1 cellular context compared by ENCODE assay signal in the genomic region with DNA sequence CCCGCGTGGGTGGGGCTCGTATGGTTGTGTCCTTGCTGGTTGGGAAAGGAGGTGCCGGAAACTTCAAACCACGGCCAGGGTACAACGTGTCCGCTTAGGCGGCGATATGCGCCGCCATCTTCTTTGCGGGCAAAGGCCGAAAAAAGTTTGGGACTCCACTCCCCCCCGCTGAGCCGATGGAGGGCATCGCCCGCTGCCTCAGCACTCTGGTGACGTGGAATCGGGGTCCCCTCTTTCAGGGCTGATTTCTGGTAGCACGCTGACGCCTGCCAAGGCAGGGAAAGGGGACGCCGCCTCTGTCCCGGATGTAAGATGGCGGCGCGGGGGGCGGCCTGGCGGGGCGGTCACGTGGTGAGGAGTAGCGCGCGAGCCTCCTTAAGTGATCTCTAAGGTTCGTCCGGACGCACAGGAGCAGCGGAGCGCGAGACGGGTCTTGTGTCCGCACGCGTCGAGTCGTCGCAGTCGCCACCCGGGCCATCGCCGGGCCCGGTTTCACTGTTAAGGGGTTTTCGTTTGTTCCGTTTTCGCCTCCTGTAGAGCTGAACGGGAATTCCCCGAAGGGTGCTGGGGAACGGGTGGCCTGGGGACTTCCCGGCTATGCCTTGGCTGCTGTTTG.
TF ChIP-seq lines count a peak whose summit lies in the region.

No MANE protein-coding gene starts in this region.

TF ChIP-seq in HepG2, 621 proteins besides CTCF, POLR2A, EP300 and RAD21 (continued from another document and continues in another):
- TF ChIP-seq, protein P1, sequence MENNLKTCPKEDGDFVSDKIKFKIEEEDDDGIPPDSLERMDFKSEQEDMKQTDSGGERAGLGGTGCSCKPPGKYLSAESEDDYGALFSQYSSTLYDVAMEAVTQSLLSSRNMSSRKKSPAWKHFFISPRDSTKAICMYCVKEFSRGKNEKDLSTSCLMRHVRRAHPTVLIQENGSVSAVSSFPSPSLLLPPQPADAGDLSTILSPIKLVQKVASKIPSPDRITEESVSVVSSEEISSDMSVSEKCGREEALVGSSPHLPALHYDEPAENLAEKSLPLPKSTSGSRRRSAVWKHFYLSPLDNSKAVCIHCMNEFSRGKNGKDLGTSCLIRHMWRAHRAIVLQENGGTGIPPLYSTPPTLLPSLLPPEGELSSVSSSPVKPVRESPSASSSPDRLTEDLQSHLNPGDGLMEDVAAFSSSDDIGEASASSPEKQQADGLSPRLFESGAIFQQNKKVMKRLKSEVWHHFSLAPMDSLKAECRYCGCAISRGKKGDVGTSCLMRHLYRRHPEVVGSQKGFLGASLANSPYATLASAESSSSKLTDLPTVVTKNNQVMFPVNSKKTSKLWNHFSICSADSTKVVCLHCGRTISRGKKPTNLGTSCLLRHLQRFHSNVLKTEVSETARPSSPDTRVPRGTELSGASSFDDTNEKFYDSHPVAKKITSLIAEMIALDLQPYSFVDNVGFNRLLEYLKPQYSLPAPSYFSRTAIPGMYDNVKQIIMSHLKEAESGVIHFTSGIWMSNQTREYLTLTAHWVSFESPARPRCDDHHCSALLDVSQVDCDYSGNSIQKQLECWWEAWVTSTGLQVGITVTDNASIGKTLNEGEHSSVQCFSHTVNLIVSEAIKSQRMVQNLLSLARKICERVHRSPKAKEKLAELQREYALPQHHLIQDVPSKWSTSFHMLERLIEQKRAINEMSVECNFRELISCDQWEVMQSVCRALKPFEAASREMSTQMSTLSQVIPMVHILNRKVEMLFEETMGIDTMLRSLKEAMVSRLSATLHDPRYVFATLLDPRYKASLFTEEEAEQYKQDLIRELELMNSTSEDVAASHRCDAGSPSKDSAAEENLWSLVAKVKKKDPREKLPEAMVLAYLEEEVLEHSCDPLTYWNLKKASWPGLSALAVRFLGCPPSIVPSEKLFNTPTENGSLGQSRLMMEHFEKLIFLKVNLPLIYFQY (CRISPR knock-in tag; IDR thresholded peaks at IDR 0.05; ENCODE audit: borderline replicate concordance) = 0 out of 2 replicates have a peak, but pooled peaks have one; percentile 10
- TF ChIP-seq RFXANK (CRISPR knock-in tag; IDR thresholded peaks at IDR 0.05) = no peak
- TF ChIP-seq ZNF782 (CRISPR knock-in tag; IDR thresholded peaks at IDR 0.05; ENCODE audit: borderline replicate concordance) = peak; percentile 19; the same call in 1 of the 2 replicates
- peak; percentile 84; the same call in 1 of the 2 replicates for TF ChIP-seq IRX3 (CRISPR knock-in tag; IDR thresholded peaks at IDR 0.05; ENCODE audit: borderline replicate concordance, low read depth)
- no peak; the same call in 1 of the 2 replicates for TF ChIP-seq ZNF460 (CRISPR knock-in tag; IDR thresholded peaks at IDR 0.05; ENCODE audit: borderline replicate concordance)
- no peak for TF ChIP-seq SRSF4 (IDR thresholded peaks at IDR 0.05; ENCODE audit: low read depth, low read length, poor library complexity, severe bottlenecking)
- peak; percentile 74; the same call in 1 of the 2 replicates for TF ChIP-seq ZNF749 (CRISPR knock-in tag; IDR thresholded peaks at IDR 0.05; ENCODE audit: borderline replicate concordance)
- TF ChIP-seq MAF1 (CRISPR knock-in tag; IDR thresholded peaks at IDR 0.05; ENCODE audit: borderline replicate concordance) = no peak
- TF ChIP-seq ASH2L (IDR thresholded peaks at IDR 0.05; ENCODE audit: insufficient read length, low read depth, low read length) = peak; percentile 93
- TF ChIP-seq NCOA1 (CRISPR knock-in tag; IDR thresholded peaks at IDR 0.05) = 0 out of 2 replicates have a peak, but pooled peaks have one; percentile 29
- TF ChIP-seq, protein P2, sequence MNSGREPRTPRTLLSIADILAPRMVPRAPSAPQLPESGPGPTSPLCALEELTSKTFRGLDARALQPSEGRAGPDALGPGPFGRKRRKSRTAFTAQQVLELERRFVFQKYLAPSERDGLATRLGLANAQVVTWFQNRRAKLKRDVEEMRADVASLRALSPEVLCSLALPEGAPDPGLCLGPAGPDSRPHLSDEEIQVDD (CRISPR knock-in tag; IDR thresholded peaks at IDR 0.05; ENCODE audit: borderline replicate concordance) = peak; percentile 32; the same call in 1 of the 2 replicates
- TF ChIP-seq RFX5 (IDR thresholded peaks at IDR 0.05; ENCODE audit: low read depth, low read length) = no peak
- peak; percentile 22; the same call in 1 of the 2 replicates for TF ChIP-seq ZNF354B (CRISPR knock-in tag; IDR thresholded peaks at IDR 0.05)
- no peak for TF ChIP-seq ZNF747 (CRISPR knock-in tag; IDR thresholded peaks at IDR 0.05; ENCODE audit: borderline replicate concordance)
- TF ChIP-seq MYNN (CRISPR knock-in tag; IDR thresholded peaks at IDR 0.05; ENCODE audit: low read depth) = 0 out of 2 replicates have a peak, but pooled peaks have one; percentile 32
- TF ChIP-seq, protein P3, sequence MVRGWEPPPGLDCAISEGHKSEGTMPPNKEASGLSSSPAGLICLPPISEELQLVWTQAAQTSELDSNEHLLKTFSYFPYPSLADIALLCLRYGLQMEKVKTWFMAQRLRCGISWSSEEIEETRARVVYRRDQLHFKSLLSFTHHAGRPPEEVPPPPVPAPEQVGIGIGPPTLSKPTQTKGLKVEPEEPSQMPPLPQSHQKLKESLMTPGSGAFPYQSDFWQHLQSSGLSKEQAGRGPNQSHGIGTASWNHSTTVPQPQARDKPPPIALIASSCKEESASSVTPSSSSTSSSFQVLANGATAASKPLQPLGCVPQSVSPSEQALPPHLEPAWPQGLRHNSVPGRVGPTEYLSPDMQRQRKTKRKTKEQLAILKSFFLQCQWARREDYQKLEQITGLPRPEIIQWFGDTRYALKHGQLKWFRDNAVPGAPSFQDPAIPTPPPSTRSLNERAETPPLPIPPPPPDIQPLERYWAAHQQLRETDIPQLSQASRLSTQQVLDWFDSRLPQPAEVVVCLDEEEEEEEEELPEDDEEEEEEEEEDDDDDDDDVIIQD (CRISPR knock-in tag; IDR thresholded peaks at IDR 0.05; ENCODE audit: low read depth) = peak; percentile 46; the same call in 1 of the 2 replicates
- peak; percentile 65; the same call in 1 of the 2 replicates for TF ChIP-seq KLF6 (CRISPR knock-in tag; IDR thresholded peaks at IDR 0.05)
- peak; percentile 23 for TF ChIP-seq U2AF1 (optimal IDR thresholded peaks at IDR 0.05; ENCODE audit: low read depth, low read length)
- 0 out of 2 replicates have a peak, but pooled peaks have one; percentile 43 for TF ChIP-seq PAF1 (CRISPR knock-in tag; IDR thresholded peaks at IDR 0.05)
- no peak for TF ChIP-seq TBX3 (IDR thresholded peaks at IDR 0.05; ENCODE audit: borderline replicate concordance)
- TF ChIP-seq, protein P4, sequence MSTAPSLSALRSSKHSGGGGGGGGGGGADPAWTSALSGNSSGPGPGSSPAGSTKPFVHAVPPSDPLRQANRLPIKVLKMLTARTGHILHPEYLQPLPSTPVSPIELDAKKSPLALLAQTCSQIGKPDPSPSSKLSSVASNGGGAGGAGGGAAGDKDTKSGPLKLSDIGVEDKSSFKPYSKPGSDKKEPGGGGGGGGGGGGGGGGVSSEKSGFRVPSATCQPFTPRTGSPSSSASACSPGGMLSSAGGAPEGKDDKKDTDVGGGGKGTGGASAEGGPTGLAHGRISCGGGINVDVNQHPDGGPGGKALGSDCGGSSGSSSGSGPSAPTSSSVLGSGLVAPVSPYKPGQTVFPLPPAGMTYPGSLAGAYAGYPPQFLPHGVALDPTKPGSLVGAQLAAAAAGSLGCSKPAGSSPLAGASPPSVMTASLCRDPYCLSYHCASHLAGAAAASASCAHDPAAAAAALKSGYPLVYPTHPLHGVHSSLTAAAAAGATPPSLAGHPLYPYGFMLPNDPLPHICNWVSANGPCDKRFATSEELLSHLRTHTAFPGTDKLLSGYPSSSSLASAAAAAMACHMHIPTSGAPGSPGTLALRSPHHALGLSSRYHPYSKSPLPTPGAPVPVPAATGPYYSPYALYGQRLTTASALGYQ (CRISPR knock-in tag; IDR thresholded peaks at IDR 0.05) = no peak; the same call in 1 of the 2 replicates
- TF ChIP-seq, protein P5, sequence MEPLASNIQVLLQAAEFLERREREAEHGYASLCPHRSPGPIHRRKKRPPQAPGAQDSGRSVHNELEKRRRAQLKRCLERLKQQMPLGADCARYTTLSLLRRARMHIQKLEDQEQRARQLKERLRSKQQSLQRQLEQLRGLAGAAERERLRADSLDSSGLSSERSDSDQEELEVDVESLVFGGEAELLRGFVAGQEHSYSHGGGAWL (CRISPR knock-in tag; IDR thresholded peaks at IDR 0.05) = peak; percentile 58; the same call in 1 of the 2 replicates
- peak; percentile 51; the same call in 1 of the 2 replicates for TF ChIP-seq ZNF709 (CRISPR knock-in tag; IDR thresholded peaks at IDR 0.05)
- TF ChIP-seq SAP130 (CRISPR knock-in tag; IDR thresholded peaks at IDR 0.05; ENCODE audit: low read depth) = peak; percentile 71
- TF ChIP-seq, protein P6, sequence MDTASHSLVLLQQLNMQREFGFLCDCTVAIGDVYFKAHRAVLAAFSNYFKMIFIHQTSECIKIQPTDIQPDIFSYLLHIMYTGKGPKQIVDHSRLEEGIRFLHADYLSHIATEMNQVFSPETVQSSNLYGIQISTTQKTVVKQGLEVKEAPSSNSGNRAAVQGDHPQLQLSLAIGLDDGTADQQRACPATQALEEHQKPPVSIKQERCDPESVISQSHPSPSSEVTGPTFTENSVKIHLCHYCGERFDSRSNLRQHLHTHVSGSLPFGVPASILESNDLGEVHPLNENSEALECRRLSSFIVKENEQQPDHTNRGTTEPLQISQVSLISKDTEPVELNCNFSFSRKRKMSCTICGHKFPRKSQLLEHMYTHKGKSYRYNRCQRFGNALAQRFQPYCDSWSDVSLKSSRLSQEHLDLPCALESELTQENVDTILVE (CRISPR knock-in tag; IDR thresholded peaks at IDR 0.05) = peak; percentile 82
- peak; percentile 64 for TF ChIP-seq TAF1 (CRISPR knock-in tag; IDR thresholded peaks at IDR 0.05)
- TF ChIP-seq, protein P7, sequence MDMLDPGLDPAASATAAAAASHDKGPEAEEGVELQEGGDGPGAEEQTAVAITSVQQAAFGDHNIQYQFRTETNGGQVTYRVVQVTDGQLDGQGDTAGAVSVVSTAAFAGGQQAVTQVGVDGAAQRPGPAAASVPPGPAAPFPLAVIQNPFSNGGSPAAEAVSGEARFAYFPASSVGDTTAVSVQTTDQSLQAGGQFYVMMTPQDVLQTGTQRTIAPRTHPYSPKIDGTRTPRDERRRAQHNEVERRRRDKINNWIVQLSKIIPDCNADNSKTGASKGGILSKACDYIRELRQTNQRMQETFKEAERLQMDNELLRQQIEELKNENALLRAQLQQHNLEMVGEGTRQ (IDR thresholded peaks at IDR 0.05; ENCODE audit: low read depth, low read length) = peak; percentile 70
- TF ChIP-seq, protein P7 (CRISPR knock-in tag; IDR thresholded peaks at IDR 0.05; ENCODE audit: borderline replicate concordance) = peak; percentile 93; the same call in 1 of the 2 replicates
- peak; percentile 67; the same call in 1 of the 2 replicates for TF ChIP-seq ZNF205 (CRISPR knock-in tag; IDR thresholded peaks at IDR 0.05)
- TF ChIP-seq, protein P8, sequence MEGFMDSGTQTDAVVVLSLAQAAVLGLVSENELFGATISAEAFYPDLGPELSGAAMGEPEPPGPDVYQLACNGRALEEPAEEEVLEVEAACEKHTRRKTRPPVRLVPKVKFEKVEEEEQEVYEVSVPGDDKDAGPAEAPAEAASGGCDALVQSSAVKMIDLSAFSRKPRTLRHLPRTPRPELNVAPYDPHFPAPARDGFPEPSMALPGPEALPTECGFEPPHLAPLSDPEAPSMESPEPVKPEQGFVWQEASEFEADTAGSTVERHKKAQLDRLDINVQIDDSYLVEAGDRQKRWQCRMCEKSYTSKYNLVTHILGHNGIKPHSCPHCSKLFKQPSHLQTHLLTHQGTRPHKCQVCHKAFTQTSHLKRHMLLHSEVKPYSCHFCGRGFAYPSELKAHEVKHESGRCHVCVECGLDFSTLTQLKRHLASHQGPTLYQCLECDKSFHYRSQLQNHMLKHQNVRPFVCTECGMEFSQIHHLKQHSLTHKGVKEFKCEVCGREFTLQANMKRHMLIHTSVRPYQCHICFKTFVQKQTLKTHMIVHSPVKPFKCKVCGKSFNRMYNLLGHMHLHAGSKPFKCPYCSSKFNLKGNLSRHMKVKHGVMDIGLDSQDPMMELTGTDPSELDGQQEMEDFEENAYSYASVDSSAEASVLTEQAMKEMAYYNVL (CRISPR knock-in tag; IDR thresholded peaks at IDR 0.05; ENCODE audit: borderline replicate concordance) = 0 out of 2 replicates have a peak, but pooled peaks have one; percentile 26
- TF ChIP-seq MXD4 (CRISPR knock-in tag; IDR thresholded peaks at IDR 0.05) = peak; percentile 49
- TF ChIP-seq ZNF878 (CRISPR knock-in tag; IDR thresholded peaks at IDR 0.05) = peak; percentile 87
- no peak for TF ChIP-seq ZNF230 (CRISPR knock-in tag; IDR thresholded peaks at IDR 0.05)
- TF ChIP-seq, protein P9, sequence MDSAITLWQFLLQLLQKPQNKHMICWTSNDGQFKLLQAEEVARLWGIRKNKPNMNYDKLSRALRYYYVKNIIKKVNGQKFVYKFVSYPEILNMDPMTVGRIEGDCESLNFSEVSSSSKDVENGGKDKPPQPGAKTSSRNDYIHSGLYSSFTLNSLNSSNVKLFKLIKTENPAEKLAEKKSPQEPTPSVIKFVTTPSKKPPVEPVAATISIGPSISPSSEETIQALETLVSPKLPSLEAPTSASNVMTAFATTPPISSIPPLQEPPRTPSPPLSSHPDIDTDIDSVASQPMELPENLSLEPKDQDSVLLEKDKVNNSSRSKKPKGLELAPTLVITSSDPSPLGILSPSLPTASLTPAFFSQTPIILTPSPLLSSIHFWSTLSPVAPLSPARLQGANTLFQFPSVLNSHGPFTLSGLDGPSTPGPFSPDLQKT (CRISPR knock-in tag; IDR thresholded peaks at IDR 0.05; ENCODE audit: borderline replicate concordance) = no peak
- 0 out of 2 replicates have a peak, but pooled peaks have one; percentile 30 for TF ChIP-seq CBFB (CRISPR knock-in tag; IDR thresholded peaks at IDR 0.05)
- TF ChIP-seq, protein P10, sequence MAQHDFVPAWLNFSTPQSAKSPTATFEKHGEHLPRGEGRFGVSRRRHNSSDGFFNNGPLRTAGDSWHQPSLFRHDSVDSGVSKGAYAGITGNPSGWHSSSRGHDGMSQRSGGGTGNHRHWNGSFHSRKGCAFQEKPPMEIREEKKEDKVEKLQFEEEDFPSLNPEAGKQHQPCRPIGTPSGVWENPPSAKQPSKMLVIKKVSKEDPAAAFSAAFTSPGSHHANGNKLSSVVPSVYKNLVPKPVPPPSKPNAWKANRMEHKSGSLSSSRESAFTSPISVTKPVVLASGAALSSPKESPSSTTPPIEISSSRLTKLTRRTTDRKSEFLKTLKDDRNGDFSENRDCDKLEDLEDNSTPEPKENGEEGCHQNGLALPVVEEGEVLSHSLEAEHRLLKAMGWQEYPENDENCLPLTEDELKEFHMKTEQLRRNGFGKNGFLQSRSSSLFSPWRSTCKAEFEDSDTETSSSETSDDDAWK (CRISPR knock-in tag; IDR thresholded peaks at IDR 0.05) = no peak
- peak; percentile 73 for TF ChIP-seq ZMYM4 (CRISPR knock-in tag; IDR thresholded peaks at IDR 0.05)
- TF ChIP-seq WIZ (CRISPR knock-in tag; IDR thresholded peaks at IDR 0.05) = peak; percentile 42; the same call in 1 of the 2 replicates
- 0 out of 2 replicates have a peak, but pooled peaks have one; percentile 55 for TF ChIP-seq ZNF619 (CRISPR knock-in tag; IDR thresholded peaks at IDR 0.05)
